In genomic region chr9:67603609-67604008, GRCh38 we compare ENCODE assay signal across 7 cellular contexts.
A peak's percentile ranks its signal among the peaks of the same experiment; 100 is the strongest.
DNase-seq lines count a peak whose midpoint lies in the region; ATAC-seq, FAIRE-seq and TF ChIP-seq lines count a peak whose summit lies in the region.
"Not testable (repeated sequence)": the region's sequence is repeated elsewhere in the genome, so short reads cannot be mapped to it uniquely, and the experiment has no call there.

No MANE protein-coding gene starts in this region.

- CTCF ChIA-PET in HepG2 (lab: Yijun Ruan, JAX; ENCODE audit: low intra/inter-chr PET ratio, low total read pairs) = not testable (repeated sequence)

- H3K4me3 ChIP-seq in adrenal gland; right cardiac atrium (ENCODE audit: low read length); HepG2 (replicated peaks in 1 of 3; ENCODE audit: insufficient read depth in 1 of 3, low read depth in 2 of 3, low read length in 3 of 3); lung; testis: not testable (repeated sequence)

- not testable (repeated sequence) for H3K36me3 ChIP-seq in adrenal gland (replicated peaks in 1 of 2); HepG2 (replicated peaks in 1 of 2; ENCODE audit: control insufficient read depth in 1 of 2, insufficient read depth in 2 of 2, low read length in 2 of 2); lung (ENCODE audit: control insufficient read depth in 2 of 2, insufficient read depth in 2 of 2, low read length in 2 of 2); testis (ENCODE audit: low read depth, missing control alignments)

- not testable (repeated sequence) for H3K9ac ChIP-seq in HepG2 (ENCODE audit: insufficient read depth, low read depth, low read length)

- not testable (repeated sequence) for H3K27me3 ChIP-seq in adrenal gland; right cardiac atrium (ENCODE audit: control insufficient read depth, insufficient read depth); HepG2 (ENCODE audit: control insufficient read depth in 1 of 2, insufficient read depth in 2 of 2, low read length in 2 of 2); lung (ENCODE audit: control insufficient read depth, insufficient read depth); testis

- not testable (repeated sequence) for TF ChIP-seq EP300 in HepG2 (IDR thresholded peaks at IDR 0.05; ENCODE audit: low read depth in 2 of 2, low read length in 2 of 2); HepG2 (CRISPR knock-in tag; IDR thresholded peaks at IDR 0.05; ENCODE audit: borderline replicate concordance)

- TF ChIP-seq RAD21 in HepG2 (CRISPR knock-in tag; IDR thresholded peaks at IDR 0.05) = not testable (repeated sequence)

- DNase-seq in adrenal gland = peak; percentile 21 to 69 (median 38)
- peak; percentile 47 for DNase-seq in Right ventricle myocardium superior
- DNase-seq in right cardiac atrium = peak; percentile 12 to 60 (median 37)
- DNase-seq in HepG2 (ENCODE audit: low spot score) = not testable (repeated sequence)
- peak; percentile 78 for DNase-seq in lung (ENCODE audit: low spot score)
- peak; percentile 21 for DNase-seq in testis
- peak; percentile 45 for DNase-seq in ureter (ENCODE audit: low spot score)

- not testable (repeated sequence) for TF ChIP-seq CTCF in adrenal gland (IDR thresholded peaks at IDR 0.05); HepG2 (CRISPR knock-in tag; IDR thresholded peaks at IDR 0.05); lung (IDR thresholded peaks at IDR 0.05; ENCODE audit: control extremely low read depth, extremely low read depth); testis (IDR thresholded peaks at IDR 0.05)

- H3K4me1 ChIP-seq in adrenal gland (replicated peaks in 1 of 2); right cardiac atrium (ENCODE audit: control insufficient read depth, insufficient read depth, low read length); HepG2 (ENCODE audit: insufficient read depth, low read length); lung (ENCODE audit: control insufficient read depth in 2 of 2, insufficient read depth in 2 of 2, low read length in 2 of 2); testis: not testable (repeated sequence)

- TF ChIP-seq POLR2A in adrenal gland (IDR thresholded peaks at IDR 0.05); HepG2 (IDR thresholded peaks at IDR 0.05; ENCODE audit: insufficient read depth in 1 of 2, low read depth in 2 of 2, low read length in 2 of 2); testis (IDR thresholded peaks at IDR 0.05): not testable (repeated sequence)

- POLR2A ChIA-PET in HepG2 (lab: Yijun Ruan, JAX) = not testable (repeated sequence)

- H3K79me2 ChIP-seq in HepG2 (ENCODE audit: insufficient read depth, low read length) = not testable (repeated sequence)

- not testable (repeated sequence) for ATAC-seq in Right ventricle myocardium superior (ENCODE audit: poor library complexity); right cardiac atrium; HepG2; lung (ENCODE audit: insufficient read depth, low FRiP score)

- not testable (repeated sequence) for H3K4me2 ChIP-seq in HepG2 (ENCODE audit: low read depth, low read length)

- not testable (repeated sequence) for H3K9me3 ChIP-seq in adrenal gland (replicated peaks in 1 of 3); right cardiac atrium (ENCODE audit: control insufficient read depth, low read length); HepG2 (ENCODE audit: low read length); lung (ENCODE audit: control insufficient read depth in 2 of 2, insufficient read depth in 1 of 2, low read length in 1 of 2); testis

- in situ Hi-C loops in HepG2 (cut with HindIII; ENCODE audit: extremely low pct_ligation_motif_present, low pct_unique_long_range_greater_than_20kb) = not testable (repeated sequence)

- not testable (repeated sequence) for H4K20me1 ChIP-seq in HepG2 (ENCODE audit: insufficient read depth, low read length)

- not testable (repeated sequence) for H2AFZ ChIP-seq in HepG2 (ENCODE audit: low read length)

- not testable (repeated sequence) for FAIRE-seq in HepG2 (lab: Jason Lieb, UNC)

- WGBS in adrenal gland, 4 donors = no CpG with 5 or more reads among the region's 9 CpGs
- WGBS in right cardiac atrium = no CpG with 5 or more reads among the region's 9 CpGs
- WGBS in HepG2 (ENCODE audit: low lambda C conversion rate) = no CpG with 5 or more reads among the region's 9 CpGs
- no CpG with 5 or more reads among the region's 9 CpGs for WGBS in lung, 2 donors
- no CpG with 5 or more reads among the region's 9 CpGs for WGBS in testis, 2 donors

- H3K27ac ChIP-seq in adrenal gland; right cardiac atrium (ENCODE audit: low read length); HepG2 (ENCODE audit: extremely low read length, insufficient read depth, low read length); lung (ENCODE audit: low read depth in 1 of 2, low read length in 1 of 2); testis: not testable (repeated sequence)

- intact Hi-C loops in adrenal gland (cut with DNase I); Right ventricle myocardium superior (cut with DNase I); right cardiac atrium (cut with DNase I); HepG2 (cut with micrococcal nuclease; ENCODE audit: unreplicated experiment); testis (cut with DNase I; ENCODE audit: low total_unique reads): not testable (repeated sequence)

- BruUV-seq in HepG2 (replicated peaks; lab: Mats Ljungman, UMichigan) = not testable (repeated sequence)

TF ChIP-seq in HepG2, 621 proteins besides CTCF, POLR2A, EP300 and RAD21 (continues in another document):
- TF ChIP-seq RXRA (CRISPR knock-in tag; IDR thresholded peaks at IDR 0.05) (peak; percentile 61; the same call in 1 of the 2 replicates), ETV5 (CRISPR knock-in tag; IDR thresholded peaks at IDR 0.05; ENCODE audit: borderline replicate concordance) (0 out of 2 replicates have a peak, but pooled peaks have one; percentile 32), FOXA3 (CRISPR knock-in tag; IDR thresholded peaks at IDR 0.05) (peak; percentile 28; the same call in 1 of the 2 replicates), FOXK1 (CRISPR knock-in tag; IDR thresholded peaks at IDR 0.05; ENCODE audit: borderline replicate concordance, low read depth) (peak; percentile 17; the same call in 1 of the 2 replicates), GATAD2A (CRISPR knock-in tag; IDR thresholded peaks at IDR 0.05) (peak; percentile 50), CEBPG (CRISPR knock-in tag; IDR thresholded peaks at IDR 0.05) (peak; percentile 83)
- TF ChIP-seq, protein P1, sequence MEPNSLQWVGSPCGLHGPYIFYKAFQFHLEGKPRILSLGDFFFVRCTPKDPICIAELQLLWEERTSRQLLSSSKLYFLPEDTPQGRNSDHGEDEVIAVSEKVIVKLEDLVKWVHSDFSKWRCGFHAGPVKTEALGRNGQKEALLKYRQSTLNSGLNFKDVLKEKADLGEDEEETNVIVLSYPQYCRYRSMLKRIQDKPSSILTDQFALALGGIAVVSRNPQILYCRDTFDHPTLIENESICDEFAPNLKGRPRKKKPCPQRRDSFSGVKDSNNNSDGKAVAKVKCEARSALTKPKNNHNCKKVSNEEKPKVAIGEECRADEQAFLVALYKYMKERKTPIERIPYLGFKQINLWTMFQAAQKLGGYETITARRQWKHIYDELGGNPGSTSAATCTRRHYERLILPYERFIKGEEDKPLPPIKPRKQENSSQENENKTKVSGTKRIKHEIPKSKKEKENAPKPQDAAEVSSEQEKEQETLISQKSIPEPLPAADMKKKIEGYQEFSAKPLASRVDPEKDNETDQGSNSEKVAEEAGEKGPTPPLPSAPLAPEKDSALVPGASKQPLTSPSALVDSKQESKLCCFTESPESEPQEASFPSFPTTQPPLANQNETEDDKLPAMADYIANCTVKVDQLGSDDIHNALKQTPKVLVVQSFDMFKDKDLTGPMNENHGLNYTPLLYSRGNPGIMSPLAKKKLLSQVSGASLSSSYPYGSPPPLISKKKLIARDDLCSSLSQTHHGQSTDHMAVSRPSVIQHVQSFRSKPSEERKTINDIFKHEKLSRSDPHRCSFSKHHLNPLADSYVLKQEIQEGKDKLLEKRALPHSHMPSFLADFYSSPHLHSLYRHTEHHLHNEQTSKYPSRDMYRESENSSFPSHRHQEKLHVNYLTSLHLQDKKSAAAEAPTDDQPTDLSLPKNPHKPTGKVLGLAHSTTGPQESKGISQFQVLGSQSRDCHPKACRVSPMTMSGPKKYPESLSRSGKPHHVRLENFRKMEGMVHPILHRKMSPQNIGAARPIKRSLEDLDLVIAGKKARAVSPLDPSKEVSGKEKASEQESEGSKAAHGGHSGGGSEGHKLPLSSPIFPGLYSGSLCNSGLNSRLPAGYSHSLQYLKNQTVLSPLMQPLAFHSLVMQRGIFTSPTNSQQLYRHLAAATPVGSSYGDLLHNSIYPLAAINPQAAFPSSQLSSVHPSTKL (CRISPR knock-in tag; IDR thresholded peaks at IDR 0.05) = peak; percentile 63
- TF ChIP-seq, protein P2, sequence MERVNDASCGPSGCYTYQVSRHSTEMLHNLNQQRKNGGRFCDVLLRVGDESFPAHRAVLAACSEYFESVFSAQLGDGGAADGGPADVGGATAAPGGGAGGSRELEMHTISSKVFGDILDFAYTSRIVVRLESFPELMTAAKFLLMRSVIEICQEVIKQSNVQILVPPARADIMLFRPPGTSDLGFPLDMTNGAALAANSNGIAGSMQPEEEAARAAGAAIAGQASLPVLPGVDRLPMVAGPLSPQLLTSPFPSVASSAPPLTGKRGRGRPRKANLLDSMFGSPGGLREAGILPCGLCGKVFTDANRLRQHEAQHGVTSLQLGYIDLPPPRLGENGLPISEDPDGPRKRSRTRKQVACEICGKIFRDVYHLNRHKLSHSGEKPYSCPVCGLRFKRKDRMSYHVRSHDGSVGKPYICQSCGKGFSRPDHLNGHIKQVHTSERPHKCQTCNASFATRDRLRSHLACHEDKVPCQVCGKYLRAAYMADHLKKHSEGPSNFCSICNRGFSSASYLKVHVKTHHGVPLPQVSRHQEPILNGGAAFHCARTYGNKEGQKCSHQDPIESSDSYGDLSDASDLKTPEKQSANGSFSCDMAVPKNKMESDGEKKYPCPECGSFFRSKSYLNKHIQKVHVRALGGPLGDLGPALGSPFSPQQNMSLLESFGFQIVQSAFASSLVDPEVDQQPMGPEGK (CRISPR knock-in tag; IDR thresholded peaks at IDR 0.05) = peak; percentile 19; the same call in 1 of the 2 replicates
